20 cellular contexts compared by ENCODE assay signal in genomic region chr10:59825932-59826331, GRCh38.
DNase-seq lines count a peak whose midpoint lies in the region; ATAC-seq, FAIRE-seq and TF ChIP-seq lines count a peak whose summit lies in the region.
"Had no signal": no experiment of that assay in that cellular context is flagged by ENCODE, and none has a peak within 500 bp of the region (broad histone marks: within the 10 kb centered on the region; RNA-seq: fewer than 3 reads in every experiment).

No MANE protein-coding gene starts in this region.

- ATAC-seq in GM23338 = no peak
- no peak for ATAC-seq in HG02763 (IDR thresholded peaks at IDR 0.05; ENCODE audit: unreplicated experiment)
- ATAC-seq in GM19324 (IDR thresholded peaks at IDR 0.05; ENCODE audit: low FRiP score, unreplicated experiment) = no peak
- ATAC-seq: A549 had no signal

- H3K27me3 ChIP-seq in GM23338 (ENCODE audit: insufficient read depth) (no peaks in the 10 kb centered on the region), GM23248 (replicated peaks; ENCODE audit: insufficient read depth) (no peaks in the 10 kb centered on the region)

- 0 out of 4 replicates have a peak, but pooled peaks of 1 of the 2 experiments have one; percentile 12 for TF ChIP-seq CTCF in GM23338 (conservative IDR thresholded peaks at IDR 0.05; ENCODE audit: low read depth in 2 of 2)
- no peak for TF ChIP-seq CTCF in D721Med (IDR thresholded peaks at IDR 0.05; ENCODE audit: insufficient read depth, missing control alignments)

- 0 out of 2 replicates have a peak overlapping the region, but pooled peaks have one; percentile 0 for H3K27ac Mint-ChIP-seq in GM23338

- DNase-seq in AG08395 (ENCODE audit: low spot score) (peak; percentile 7), GM23338 (ENCODE audit: low spot score) (no peak), fibroblast of gingiva (ENCODE audit: low read depth) (peak; percentile 49), iris pigment epithelial cell (ENCODE audit: low read depth) (peak; percentile 57), D721Med (ENCODE audit: insufficient read length, low spot score) (no peak), GM23248 (no peak)
- DNase-seq: AML-193, DMS 273 treated with DMSO at 0.1 percent for 48 hours, DND-41, H9, KG1, NCI-H1105 treated with DMSO at 0.1 percent for 48 hours, NCI-H1694, NCI-H774, SHP77 treated with DMSO at 0.1 percent for 48 hours had no signal

- in situ Hi-C loops in GM23248 (cut with MboI) = no loop called here

- H3K9me3 ChIP-seq in GM23248 (ENCODE audit: low read depth) = no peaks in the 10 kb centered on the region

- H3K36me3 Mint-ChIP-seq in GM23338 (ENCODE audit: low read depth) = peaks cover 24% of the 10 kb centered on the region

- H3K27me3 Mint-ChIP-seq in GM23338 (ENCODE audit: insufficient read depth, low read depth, poor library complexity) = peaks cover 2% of the 10 kb centered on the region

- no peaks in the 10 kb centered on the region for H3K9me2 ChIP-seq in GM23338 (ENCODE audit: insufficient read depth)
- 0 out of 2 replicates have a peak, but pooled peaks cover 10% of the 10 kb centered on the region for H3K9me2 ChIP-seq in GM23248 (ENCODE audit: insufficient read depth)

- H3K9ac ChIP-seq in GM23248 = no peak overlapping the region

- H2AFZ ChIP-seq in GM23338 (no peak overlapping the region), GM23248 (no peak overlapping the region)

- H3K36me3 ChIP-seq in GM23338 (ENCODE audit: insufficient read depth) (no peaks in the 10 kb centered on the region), GM23248 (ENCODE audit: low read depth) (no peaks in the 10 kb centered on the region; the same call in 1 of the 2 replicates)

- H3F3A ChIP-seq in GM23338 (replicated peaks; ENCODE audit: low read depth) (no peaks in the 10 kb centered on the region), GM23248 (ENCODE audit: insufficient read depth) (no peaks in the 10 kb centered on the region)

- H3K79me2 ChIP-seq in GM23338 (replicated peaks; ENCODE audit: insufficient read depth) (peaks cover 92% of the 10 kb centered on the region), GM23248 (ENCODE audit: insufficient read depth) (peaks cover 66% of the 10 kb centered on the region)

- H3K4me1 ChIP-seq in GM23338 (ENCODE audit: insufficient read depth) (peaks cover 3% of the 10 kb centered on the region; the same call in 1 of the 2 replicates), GM23248 (ENCODE audit: insufficient read depth) (no peaks in the 10 kb centered on the region)
- H3K4me1 ChIP-seq: A549 had no signal

- H3K27ac ChIP-seq in GM23338 (ENCODE audit: low read depth) (no peak overlapping the region), GM23248 (no peak overlapping the region)
- H3K27ac ChIP-seq: A549, C4-2B had no signal

- H3K4me3 Mint-ChIP-seq in GM23338 = no peak overlapping the region
- H3K4me3 Mint-ChIP-seq: H9 had no signal

- H3K4me3 ChIP-seq in GM23338 (no peak overlapping the region), GM23248 (no peak overlapping the region)
- H3K4me3 ChIP-seq: A549 had no signal

- no peaks in the 10 kb centered on the region; the same call in 2 of the 3 replicates for H3K9me3 Mint-ChIP-seq in GM23338

- H3K4me2 ChIP-seq in GM23338 = no peak overlapping the region
- H3K4me2 ChIP-seq in GM23248 (ENCODE audit: unreplicated experiment) = no peak overlapping the region
- H3K4me2 ChIP-seq: A549 had no signal

- FAIRE-seq in D721Med (lab: Jason Lieb, UNC) = no peak
- FAIRE-seq: A549, RCC 7860 had no signal

- peaks cover 27% of the 10 kb centered on the region for H3K4me1 Mint-ChIP-seq in GM23338

- H4K20me1 ChIP-seq in GM23338 (replicated peaks; ENCODE audit: insufficient read depth) (peaks cover 23% of the 10 kb centered on the region), GM23248 (ENCODE audit: insufficient read depth) (no peaks in the 10 kb centered on the region)

TF ChIP-seq in GM23338, 12 proteins besides CTCF, POLR2A, EP300 and RAD21 (continues in another document):
- no peak for TF ChIP-seq NANOG (IDR thresholded peaks at IDR 0.05; ENCODE audit: borderline replicate concordance)
- no peak for TF ChIP-seq ZNF331 (CRISPR knock-in tag; IDR thresholded peaks at IDR 0.05; ENCODE audit: low read depth)
- no peak for TF ChIP-seq ZNF114 (CRISPR knock-in tag; IDR thresholded peaks at IDR 0.05)
- TF ChIP-seq EZH2phosphoT487 (IDR thresholded peaks at IDR 0.05; ENCODE audit: unreplicated experiment) = no peak
- no peak for TF ChIP-seq STAT1 (IDR thresholded peaks at IDR 0.05; ENCODE audit: unreplicated experiment)
- TF ChIP-seq REST (IDR thresholded peaks at IDR 0.05; ENCODE audit: unreplicated experiment) = no peak
- TF ChIP-seq ETS1 (IDR thresholded peaks at IDR 0.05) = no peak

Comparison
In these comparisons a context has a peak if more than half of its experiments do, and no peak if none do; other contexts are left out.
1. DNase-seq: peak in AG08395 (single experiment), fibroblast of gingiva (single experiment) and iris pigment epithelial cell (single experiment); none in GM23338 (single experiment), D721Med (single experiment) and GM23248 (single experiment).